Comparison of ENCODE assay signal across 8 cellular contexts in genomic region chr14:74913986-74914573, GRCh38. TPM values are rescaled to one million over a fixed set of nuclear protein-coding genes. Genes with fewer than 3 reads are reported as not detected.
A peak's percentile ranks its signal among the peaks of the same experiment; 100 is the strongest.
DNase-seq lines count a peak whose midpoint lies in the region; ATAC-seq and TF ChIP-seq lines count a peak whose summit lies in the region.

No MANE protein-coding gene starts in this region.

- H3K36me3 Mint-ChIP-seq in activated B cell treated with CpG ODN at 0.5 μM for 24 hours (ENCODE audit: low read depth) (no peaks in the 10 kb centered on the region), progenitor cell of endocrine pancreas (ENCODE audit: insufficient read depth) (no peaks in the 10 kb centered on the region)
- no peaks in the 10 kb centered on the region for H3K36me3 Mint-ChIP-seq in naive thymus-derived CD8-positive, alpha-beta T cell

- no peaks in the 10 kb centered on the region for H3K9me3 Mint-ChIP-seq in activated B cell treated with CpG ODN at 0.5 μM for 24 hours
- H3K9me3 Mint-ChIP-seq in progenitor cell of endocrine pancreas (ENCODE audit: low read depth): no peaks in the 10 kb centered on the region
- H3K9me3 Mint-ChIP-seq in naive thymus-derived CD8-positive, alpha-beta T cell: no peaks in the 10 kb centered on the region

- DNase-seq in Daoy (ENCODE audit: low read depth) (peak; percentile 70), HuH-7 (ENCODE audit: low spot score) (peak; percentile 87), activated B cell treated with CpG ODN at 0.5 μM for 24 hours (no peak), Right ventricle myocardium inferior (ENCODE audit: missing footprints) (no peak), progenitor cell of endocrine pancreas (ENCODE audit: low spot score, unreplicated experiment) (peak; percentile 40)
- no peak for DNase-seq in naive thymus-derived CD8-positive, alpha-beta T cell
- DNase-seq in activated effector memory CD4-positive, alpha-beta T cell treated with anti-CD3 and anti-CD28 coated beads, Interleukin-2, amount 50 U/mL, for 16 hours: no peak

- CTCF ChIA-PET in activated B cell treated with CpG ODN at 0.5 μM for 24 hours (lab: Charles Lee): no interaction called here

- H3K27ac Mint-ChIP-seq in activated B cell treated with CpG ODN at 0.5 μM for 24 hours: no peak overlapping the region
- H3K27ac Mint-ChIP-seq in progenitor cell of endocrine pancreas: no peak overlapping the region
- peak overlapping the region in 1 of 10 donors; percentile 38 for H3K27ac Mint-ChIP-seq in naive thymus-derived CD8-positive, alpha-beta T cell

- ATAC-seq in activated B cell treated with CpG ODN at 0.5 μM for 24 hours (ENCODE audit: low read depth) (peak; percentile 50), Right ventricle myocardium inferior (peak; percentile 54), GM21529 (IDR thresholded peaks at IDR 0.05; ENCODE audit: unreplicated experiment) (no peak)
- no peak for ATAC-seq in naive thymus-derived CD8-positive, alpha-beta T cell

- TF ChIP-seq CTCF in activated B cell treated with CpG ODN at 0.5 μM for 24 hours (IDR thresholded peaks at IDR 0.05) (no peak), progenitor cell of endocrine pancreas (IDR thresholded peaks at IDR 0.05; ENCODE audit: unreplicated experiment) (peak; percentile 68)

- H3K27me3 Mint-ChIP-seq in activated B cell treated with CpG ODN at 0.5 μM for 24 hours (no peaks in the 10 kb centered on the region), progenitor cell of endocrine pancreas (peaks cover 50% of the 10 kb centered on the region)
- no peaks in the 10 kb centered on the region for H3K27me3 Mint-ChIP-seq in naive thymus-derived CD8-positive, alpha-beta T cell

- intact Hi-C loops in activated B cell treated with CpG ODN at 0.5 μM for 24 hours (cut with micrococcal nuclease) (loop anchor here (1.0 kb wide), 2 partner anchors 88 to 174 kb away; partner anchors contain the start of gene EIF2B2), Right ventricle myocardium inferior (cut with DNase I) (loop anchor here (2.0 kb wide), 1 partner anchor 175 kb away; no protein-coding TSS in a partner anchor)

- POLR2A ChIA-PET in activated B cell treated with CpG ODN at 0.5 μM for 24 hours (lab: Charles Lee): no interaction called here
- POLR2A ChIA-PET in naive thymus-derived CD8-positive, alpha-beta T cell (lab: Charles Lee): no interaction called here

- H3K4me3 Mint-ChIP-seq in activated B cell treated with CpG ODN at 0.5 μM for 24 hours (no peak overlapping the region), progenitor cell of endocrine pancreas (ENCODE audit: low read depth) (no peak overlapping the region)
- H3K4me3 Mint-ChIP-seq in naive thymus-derived CD8-positive, alpha-beta T cell: no peak overlapping the region

- H3K4me1 Mint-ChIP-seq in activated B cell treated with CpG ODN at 0.5 μM for 24 hours (no peaks in the 10 kb centered on the region), progenitor cell of endocrine pancreas (ENCODE audit: low read depth) (peaks cover 3% of the 10 kb centered on the region)
- no peaks in the 10 kb centered on the region for H3K4me1 Mint-ChIP-seq in naive thymus-derived CD8-positive, alpha-beta T cell

RNA-seq across cellular contexts. Expression of gene RPS6KL1, which starts 9.0 kb away (rescaled TPM):
- total RNA-seq in Daoy (2014; rRNA removed; shearing (Covaris generic)): 6.6 and 9.8 TPM in 2 replicates
- 5.2 and 7.0 TPM in 2 replicates for total RNA-seq in activated B cell treated with CpG ODN at 0.5 μM for 24 hours
- total RNA-seq in Right ventricle myocardium inferior: 19.1 TPM
- total RNA-seq in progenitor cell of endocrine pancreas: 3.5 and 5.4 TPM in 2 replicates
- 1 to 10 TPM; 3.8 to 6.4 TPM for total RNA-seq in naive thymus-derived CD8-positive, alpha-beta T cell
- polyA plus RNA-seq in naive thymus-derived CD8-positive, alpha-beta T cell: 1 to 10 TPM in 2 of 3 donors, under 1 TPM in 1; 0.50 to 3.6 (median 1.7) TPM

RNA-seq across cellular contexts. Expression of gene DLST, which starts 32.4 kb away (rescaled TPM):
- 40.8 and 43.2 TPM in 2 replicates for total RNA-seq in Daoy (2014; rRNA removed; shearing (Covaris generic))
- total RNA-seq in activated B cell treated with CpG ODN at 0.5 μM for 24 hours (73.1 and 90.4 TPM in 2 replicates), Right ventricle myocardium inferior (213 TPM), progenitor cell of endocrine pancreas (89.1 and 97.8 TPM in 2 replicates)
- 100 to 1,000 TPM; 118 to 120 TPM for total RNA-seq in naive thymus-derived CD8-positive, alpha-beta T cell
- 1 to 10 TPM; 8.8 to 9.3 (median 8.9) TPM for polyA plus RNA-seq in naive thymus-derived CD8-positive, alpha-beta T cell

RNA-seq across cellular contexts. Expression of gene PROX2, which starts 38.1 kb away (rescaled TPM):
- total RNA-seq in Daoy (2014; rRNA removed; shearing (Covaris generic)): not detected in 2 replicates
- 0.07 TPM in 1 of 2 replicates, not detected in the other for total RNA-seq in activated B cell treated with CpG ODN at 0.5 μM for 24 hours
- total RNA-seq in Right ventricle myocardium inferior: not detected
- not detected in 2 replicates for total RNA-seq in progenitor cell of endocrine pancreas
- under 1 TPM; 0.52 to 0.75 TPM for total RNA-seq in naive thymus-derived CD8-positive, alpha-beta T cell
- under 1 TPM; 0.12 to 0.50 (median 0.22) TPM for polyA plus RNA-seq in naive thymus-derived CD8-positive, alpha-beta T cell

RNA-seq across cellular contexts. Expression of gene PGF, which starts 41.3 kb away (rescaled TPM):
- total RNA-seq in Daoy (2014; rRNA removed; shearing (Covaris generic)): 4.4 and 8.0 TPM in 2 replicates
- total RNA-seq in activated B cell treated with CpG ODN at 0.5 μM for 24 hours (not detected in 2 replicates), Right ventricle myocardium inferior (6.5 TPM), progenitor cell of endocrine pancreas (3.5 and 8.2 TPM in 2 replicates)
- not detected for total RNA-seq in naive thymus-derived CD8-positive, alpha-beta T cell
- polyA plus RNA-seq in naive thymus-derived CD8-positive, alpha-beta T cell: under 1 TPM in 1 of 3 donors, not detected in 2; 0.13 TPM

Comparison
In these comparisons a context has a peak if more than half of its experiments do, and no peak if none do; other contexts are left out.
1. DNase-seq: peak in Daoy (single experiment), HuH-7 (single experiment) and progenitor cell of endocrine pancreas (single experiment); none in activated B cell treated with CpG ODN at 0.5 μM for 24 hours (single experiment), Right ventricle myocardium inferior (single experiment), naive thymus-derived CD8-positive, alpha-beta T cell (0 of 10) and activated effector memory CD4-positive, alpha-beta T cell treated with anti-CD3 and anti-CD28 coated beads, Interleukin-2, amount 50 U/mL, for 16 hours (single experiment).
2. ATAC-seq: peak in activated B cell treated with CpG ODN at 0.5 μM for 24 hours (single experiment) and Right ventricle myocardium inferior (single experiment); none in naive thymus-derived CD8-positive, alpha-beta T cell (0 of 2) and GM21529 (single experiment).